ENCODE assay signal across 1 cellular context in the genomic region with DNA sequence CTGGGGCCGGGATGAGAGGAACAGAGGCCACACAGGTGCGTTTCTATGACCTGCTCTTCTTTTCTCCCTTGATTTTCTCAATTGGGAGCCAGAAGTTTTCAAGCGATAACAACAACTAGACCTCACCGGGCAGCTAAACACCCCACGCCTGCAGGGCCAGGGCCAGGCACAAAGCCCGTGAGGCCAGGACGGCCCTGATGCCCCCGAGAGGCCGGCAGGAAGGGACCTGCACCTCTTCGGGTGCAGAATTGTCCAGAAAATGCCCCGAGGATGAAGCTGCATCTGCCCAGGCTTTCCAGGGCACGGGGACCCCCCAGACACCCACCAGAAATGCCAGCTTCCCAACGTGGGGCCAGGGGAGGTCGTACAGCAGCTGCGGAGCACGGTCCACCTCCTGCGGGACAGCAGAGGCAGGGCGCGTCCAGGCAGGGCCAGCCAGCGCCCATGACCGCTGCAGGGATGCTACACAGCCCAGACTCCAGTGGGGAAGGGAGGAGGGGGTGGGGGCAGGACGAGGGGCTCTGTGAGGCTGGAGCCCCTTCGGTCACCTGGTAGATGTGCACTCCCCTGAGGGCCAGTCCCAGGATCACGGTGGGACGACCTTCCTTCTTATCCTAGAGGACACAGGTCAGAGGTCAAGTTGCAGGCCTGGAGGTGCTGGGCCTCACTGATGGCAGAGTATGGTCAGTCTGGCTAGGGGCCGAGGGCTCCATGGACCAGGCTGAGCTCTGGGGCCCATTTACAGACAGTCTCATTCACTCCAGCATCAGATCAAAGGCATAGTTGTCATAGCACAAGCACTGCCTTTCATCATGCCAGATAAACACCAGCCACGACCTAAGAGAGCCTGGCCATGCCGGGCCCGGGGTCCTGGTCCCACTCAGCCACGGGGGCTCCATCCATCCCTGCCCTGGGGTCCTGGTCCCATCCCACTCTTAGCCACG.
A peak's percentile ranks its signal among the peaks of the same experiment; 100 is the strongest.
TF ChIP-seq lines count a peak whose summit lies in the region.

No MANE protein-coding gene starts in this region.

TF ChIP-seq in K562, 482 proteins besides CTCF, POLR2A, EP300 and RAD21:
- no peak for TF ChIP-seq NR2C1 (IDR thresholded peaks at IDR 0.05)
- TF ChIP-seq NR2C1 (tag; IDR thresholded peaks at IDR 0.05), result 0 out of 2 replicates have a peak, but pooled peaks have one; percentile 26
- TF ChIP-seq HDAC8 (tag; IDR thresholded peaks at IDR 0.05), result no peak
